In genomic region chr6:116326392-116326717, GRCh38 we compare ENCODE assay signal across 10 cellular contexts.
"Had no signal": no experiment of that assay in that cellular context is flagged by ENCODE, and none has a peak within 500 bp of the region (broad histone marks: within the 10 kb centered on the region; RNA-seq: fewer than 3 reads in every experiment).

No MANE protein-coding gene starts in this region.

- H3K27me3 ChIP-seq: brain microvascular endothelial cell, esophagus squamous epithelium, tibial artery had no signal

- DNase-seq: activated B cell treated with CpG ODN at 0.5 μM for 24 hours; activated CD4-positive, alpha-beta T cell treated with anti-CD3 and anti-CD28 coated beads, Interleukin-2, amount 10 ng/mL, durations not matched to agents 7 days and 5 days; activated CD8-positive, alpha-beta memory T cell treated with anti-CD3 and anti-CD28 coated beads for 24 hours; amniotic stem cell; brain microvascular endothelial cell; esophagus squamous epithelium; nephron progenitor cell; stimulated activated CD4-positive, alpha-beta T cell treated with anti-CD3 and anti-CD28 coated beads, Interleukin-2, amount 100 ng/mL, for 48 hours; tibial artery had no signal

- H3K27ac ChIP-seq: brain microvascular endothelial cell, esophagus squamous epithelium, tibial artery had no signal

- H3K36me3 ChIP-seq: brain microvascular endothelial cell, esophagus squamous epithelium, tibial artery had no signal

- H3K9me3 ChIP-seq: esophagus squamous epithelium, tibial artery had no signal

- H3K4me3 ChIP-seq: esophagus squamous epithelium, lung, tibial artery had no signal
